14 cellular contexts compared by ENCODE assay signal in the genomic region with DNA sequence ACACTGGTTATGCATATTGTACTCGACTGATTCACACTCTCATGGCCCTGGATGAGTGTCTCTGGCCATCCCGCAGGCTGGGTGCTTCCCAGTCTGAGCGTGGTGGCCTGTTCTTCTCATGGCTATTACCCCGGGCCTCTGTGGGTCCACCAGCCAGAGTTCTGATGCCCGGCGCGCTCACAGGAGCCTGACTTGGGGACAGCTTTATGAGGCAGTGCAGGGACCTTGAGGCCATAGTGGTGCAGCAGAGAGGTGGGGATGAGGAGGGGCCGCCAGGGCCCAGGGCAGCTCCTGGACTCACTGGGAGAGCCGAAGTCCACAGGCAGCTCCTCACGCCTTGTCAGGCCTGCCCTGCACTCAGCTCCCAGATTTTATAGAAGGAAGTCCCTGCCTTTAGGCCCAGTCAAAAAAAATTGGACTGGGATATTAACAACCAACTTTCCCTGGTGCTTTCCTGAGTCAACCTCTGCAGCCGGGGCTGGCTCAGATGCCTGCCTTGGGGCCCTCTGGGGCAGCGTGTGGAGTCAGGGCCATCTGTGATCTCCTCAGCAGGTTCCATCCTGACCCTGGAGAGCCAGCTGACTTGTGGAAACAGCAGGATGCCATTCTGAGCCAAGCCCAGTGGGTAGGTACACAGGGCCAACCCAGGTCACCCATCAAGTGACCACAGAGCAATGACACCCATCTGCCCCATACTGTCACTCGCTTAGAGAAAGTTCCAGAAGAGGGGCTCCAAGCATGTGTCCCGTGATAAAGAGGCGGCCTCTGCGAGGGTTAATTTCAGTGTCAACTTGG.
"Had no signal": no experiment of that assay in that cellular context is flagged by ENCODE, and none has a peak within 500 bp of the region (broad histone marks: within the 10 kb centered on the region; RNA-seq: fewer than 3 reads in every experiment).

No MANE protein-coding gene starts in this region.

- H3K9me3 ChIP-seq: prostate gland, right lobe of liver had no signal

- DNase-seq: activated CD4-positive, alpha-beta T cell treated with anti-CD3 and anti-CD28 coated beads, Interleukin-2, amount 50 U/mL, for 48 hours; dermis blood vessel endothelial cell; effector memory CD8-positive, alpha-beta T cell; hippocampal formation; midbrain; nephron progenitor cell; occipital lobe; stimulated activated naive CD4-positive, alpha-beta T cell treated with Interleukin-2 at 50 U/mL for 16 hours; substantia nigra had no signal

- H3K4me3 ChIP-seq: prostate gland, right lobe of liver, SK-N-MC, tibial nerve had no signal

- H3K27me3 ChIP-seq: right lobe of liver, tibial nerve had no signal

- H3K36me3 ChIP-seq: prostate gland, right lobe of liver, tibial nerve had no signal

- ATAC-seq: effector memory CD8-positive, alpha-beta T cell; left lobe of liver; right lobe of liver had no signal

- H3K4me1 ChIP-seq: prostate gland had no signal

- H3K27ac ChIP-seq: prostate gland, right lobe of liver, SK-N-MC, tibial nerve had no signal
